8 cellular contexts compared by ENCODE assay signal in genomic region chr3:43286115-43286885, GRCh38. TPM values are rescaled to one million over a fixed set of nuclear protein-coding genes. Genes with fewer than 3 reads are reported as not detected.
A peak's percentile ranks its signal among the peaks of the same experiment; 100 is the strongest.
DNase-seq lines count a peak whose midpoint lies in the region; ATAC-seq and TF ChIP-seq lines count a peak whose summit lies in the region.

Gene SNRK (plus strand): TSS chr3:43286540. CDS start chr3:43303204, 16,664 bp downstream.

- H3K4me3 Mint-ChIP-seq in activated CD8-positive, alpha-beta T cell treated with anti-CD3 and anti-CD28 coated beads for 36 hours, result peak within 1 kb of the TSS; percentile 92

- peak; percentile 90 for DNase-seq in Ammon's horn (ENCODE audit: low spot score)
- peak; percentile 27 to 86 for DNase-seq in NCI-H526 (lab: John Stamatoyannopoulos, UW)
- peak; percentile 89 for DNase-seq in activated CD8-positive, alpha-beta T cell treated with anti-CD3 and anti-CD28 coated beads for 36 hours
- DNase-seq in lung (ENCODE audit: low spot score), result peak; percentile 88
- DNase-seq in stimulated activated CD4-positive, alpha-beta T cell treated with anti-CD3 and anti-CD28 coated beads, TNF-alpha, amount 100 ng/mL, for 4 hours (ENCODE audit: low read depth in 3 of 3), result peak; percentile 85 to 94 (median 87)

- peak within 1 kb of the TSS; percentile 67 for H3K27ac ChIP-seq in ectodermal cell (ENCODE audit: insufficient read depth, low read depth, low read length, poor library complexity, severe bottlenecking)
- peak within 1 kb of the TSS; percentile 95 to 99 for H3K27ac ChIP-seq in lung (ENCODE audit: low read depth in 1 of 2, low read length in 1 of 2)

- H3K4me3 ChIP-seq in ectodermal cell (ENCODE audit: insufficient read depth, low read depth, low read length) (peak within 1 kb of the TSS; percentile 63), lung (peak within 1 kb of the TSS; percentile 81)

- CTCF ChIA-PET in activated CD8-positive, alpha-beta T cell treated with anti-CD3 and anti-CD28 coated beads for 36 hours (lab: Charles Lee), result interaction anchor here (0.7 to 2.6 kb wide), 8 partner anchors 10 to 325 kb away, joined by 3 to 10 read pairs (median 6); no protein-coding TSS in a partner anchor

- H3K4me1 ChIP-seq in ectodermal cell (ENCODE audit: control insufficient read depth, insufficient read depth, low read length) (peaks cover 11% of the 10 kb centered on the region), lung (ENCODE audit: control insufficient read depth in 2 of 2, insufficient read depth in 2 of 2, low read length in 2 of 2) (peaks cover 8 to 22% of the 10 kb centered on the region in 2 donors)

- H3K9me3 Mint-ChIP-seq in activated CD8-positive, alpha-beta T cell treated with anti-CD3 and anti-CD28 coated beads for 36 hours, result no peaks in the 10 kb centered on the region

- H3K9me3 ChIP-seq in ectodermal cell (ENCODE audit: control insufficient read depth, low read length) (no peaks in the 10 kb centered on the region), lung (ENCODE audit: control insufficient read depth in 2 of 2, insufficient read depth in 1 of 2, low read length in 1 of 2) (no peaks in the 10 kb centered on the region)

- ATAC-seq in GM18873 (IDR thresholded peaks at IDR 0.05; ENCODE audit: low FRiP score, unreplicated experiment) (peak; percentile 58), HG03139 (IDR thresholded peaks at IDR 0.05; ENCODE audit: unreplicated experiment) (peak; percentile 78), lung (ENCODE audit: insufficient read depth, low FRiP score) (peak; percentile 94)
- ATAC-seq in activated CD8-positive, alpha-beta T cell treated with anti-CD3 and anti-CD28 coated beads for 36 hours, result peak; percentile 83

- WGBS in ectodermal cell, 2 experiments, result 0% methylated on average over 99 of the region's 99 CpGs
- 1% methylated on average over 68 to 99 of the region's 99 CpGs for WGBS in lung, 2 donors

- H3K27me3 ChIP-seq in ectodermal cell (ENCODE audit: control insufficient read depth, insufficient read depth, low read length, poor library complexity, severe bottlenecking), result peaks cover 8% of the 10 kb centered on the region
- no peaks in the 10 kb centered on the region for H3K27me3 ChIP-seq in lung (ENCODE audit: control insufficient read depth, insufficient read depth)

- H3K27ac Mint-ChIP-seq in activated CD8-positive, alpha-beta T cell treated with anti-CD3 and anti-CD28 coated beads for 36 hours, result peak within 1 kb of the TSS; percentile 98

- peaks cover 35% of the 10 kb centered on the region for H3K4me1 Mint-ChIP-seq in activated CD8-positive, alpha-beta T cell treated with anti-CD3 and anti-CD28 coated beads for 36 hours (ENCODE audit: low read depth)

- no peaks in the 10 kb centered on the region for H3K36me3 ChIP-seq in ectodermal cell (ENCODE audit: control insufficient read depth, insufficient read depth, low read length)
- H3K36me3 ChIP-seq in lung (ENCODE audit: control insufficient read depth in 2 of 2, insufficient read depth in 2 of 2, low read length in 2 of 2), result no peaks in the 10 kb centered on the region

- POLR2A ChIA-PET in activated CD8-positive, alpha-beta T cell treated with anti-CD3 and anti-CD28 coated beads for 36 hours (lab: Charles Lee), result interaction anchor here (1.1 to 2.7 kb wide), 5 partner anchors 8 to 30 kb away, joined by 3 to 12 read pairs (median 3); no protein-coding TSS in a partner anchor

- intact Hi-C loops in activated CD8-positive, alpha-beta T cell treated with anti-CD3 and anti-CD28 coated beads for 36 hours (cut with micrococcal nuclease), result loop anchor here (10.0 kb wide), 1 partner anchor 89 kb away; no protein-coding TSS in a partner anchor

- H3K27me3 Mint-ChIP-seq in activated CD8-positive, alpha-beta T cell treated with anti-CD3 and anti-CD28 coated beads for 36 hours, result no peaks in the 10 kb centered on the region

- TF ChIP-seq CTCF in activated CD8-positive, alpha-beta T cell treated with anti-CD3 and anti-CD28 coated beads for 36 hours (IDR thresholded peaks at IDR 0.05), result peak; percentile 53
- no peak for TF ChIP-seq CTCF in lung (IDR thresholded peaks at IDR 0.05; ENCODE audit: control extremely low read depth, extremely low read depth)

- H3K36me3 Mint-ChIP-seq in activated CD8-positive, alpha-beta T cell treated with anti-CD3 and anti-CD28 coated beads for 36 hours (ENCODE audit: low read depth), result peaks cover 21% of the 10 kb centered on the region

RNA-seq across cellular contexts. Expression of gene SNRK, which starts in this region (rescaled TPM):
- 10 to 100 TPM; 28.9 to 29.2 TPM for total RNA-seq in activated CD8-positive, alpha-beta T cell treated with anti-CD3 and anti-CD28 coated beads for 36 hours
- 14.3 TPM for polyA plus RNA-seq in ectodermal cell (2013, experiment 1 of 4)
- 16.5 TPM for polyA plus RNA-seq in ectodermal cell (2013, experiment 2 of 4)
- 14.1 TPM for polyA plus RNA-seq in ectodermal cell (2013, experiment 3 of 4)
- polyA plus RNA-seq in ectodermal cell (2013, experiment 4 of 4), result 14.7 TPM
- total RNA-seq in lung, result 100 to 1,000 TPM in 1 of 2 donors, 10 to 100 TPM in 1; 59.1 to 139 TPM
- polyA plus RNA-seq in lung, result 10 to 100 TPM; 19.2 to 32.0 TPM

Comparison
In these comparisons a context has a peak if more than half of its experiments do, and no peak if none do; other contexts are left out.
1. Peak in every context shown above with its lines: DNase-seq, ATAC-seq, H3K4me3 ChIP-seq and H3K27ac ChIP-seq.